Comparison of ENCODE assay signal across 1 cellular context in genomic region chr1:55781944-55782482, GRCh38.
TF ChIP-seq lines count a peak whose summit lies in the region.

No MANE protein-coding gene starts in this region.

TF ChIP-seq in IMR-90, 13 proteins besides CTCF, POLR2A, EP300 and RAD21 (continued from another document):
- TF ChIP-seq RFX5 (IDR thresholded peaks at IDR 0.05; ENCODE audit: low read depth, low read length) (no peak), BHLHE40 (IDR thresholded peaks at IDR 0.05; ENCODE audit: low read depth, low read length) (peak; percentile 58; the same call in 1 of the 2 replicates), SMC3 (IDR thresholded peaks at IDR 0.05; ENCODE audit: low read depth, low read length) (no peak), USF2 (IDR thresholded peaks at IDR 0.05; ENCODE audit: low read depth, low read length) (peak; percentile 41; the same call in 1 of the 2 replicates), CEBPB (IDR thresholded peaks at IDR 0.05; ENCODE audit: low read depth, low read length) (peak; percentile 28; the same call in 1 of the 2 replicates)
